ENCODE assay signal across 1 cellular context in the genomic region with DNA sequence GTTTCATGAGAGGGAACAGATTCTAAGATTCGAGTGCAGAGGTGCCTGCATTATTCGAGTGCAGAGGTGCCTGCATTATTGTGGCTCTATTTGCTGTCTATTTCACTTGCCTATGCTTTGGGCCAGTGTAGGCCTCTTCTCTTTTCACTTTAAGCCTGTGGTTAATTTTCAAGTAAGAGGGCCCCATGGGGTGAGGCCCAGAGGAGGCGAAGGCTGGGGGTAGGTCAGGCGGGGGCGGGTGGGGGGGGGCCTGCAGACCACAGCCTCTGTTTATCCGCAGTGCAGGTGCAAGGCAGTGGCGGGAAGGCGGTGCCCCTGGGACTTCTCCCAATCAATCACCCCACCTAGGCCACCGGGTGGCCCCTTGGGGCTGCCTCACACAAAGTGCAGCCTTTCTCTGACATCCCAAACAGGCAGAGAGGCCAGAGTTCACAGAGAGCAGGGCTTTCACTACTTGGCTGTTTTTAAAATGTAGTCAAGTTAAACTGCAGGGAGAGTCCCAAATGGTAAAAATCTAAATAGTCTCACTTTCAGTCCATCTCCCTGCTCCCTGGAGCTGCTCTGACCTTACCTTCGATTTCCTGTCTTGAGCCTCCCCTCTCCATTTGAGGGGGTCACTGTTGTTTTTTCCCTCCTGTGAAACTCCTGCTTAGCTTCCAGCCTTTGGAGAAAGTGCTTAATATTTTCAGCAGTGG.
A peak's percentile ranks its signal among the peaks of the same experiment; 100 is the strongest.
TF ChIP-seq lines count a peak whose summit lies in the region.

No MANE protein-coding gene starts in this region.

TF ChIP-seq in GM12878, 131 proteins besides CTCF, POLR2A, EP300 and RAD21 (continued from another document and continues in another):
- TF ChIP-seq, protein P1, sequence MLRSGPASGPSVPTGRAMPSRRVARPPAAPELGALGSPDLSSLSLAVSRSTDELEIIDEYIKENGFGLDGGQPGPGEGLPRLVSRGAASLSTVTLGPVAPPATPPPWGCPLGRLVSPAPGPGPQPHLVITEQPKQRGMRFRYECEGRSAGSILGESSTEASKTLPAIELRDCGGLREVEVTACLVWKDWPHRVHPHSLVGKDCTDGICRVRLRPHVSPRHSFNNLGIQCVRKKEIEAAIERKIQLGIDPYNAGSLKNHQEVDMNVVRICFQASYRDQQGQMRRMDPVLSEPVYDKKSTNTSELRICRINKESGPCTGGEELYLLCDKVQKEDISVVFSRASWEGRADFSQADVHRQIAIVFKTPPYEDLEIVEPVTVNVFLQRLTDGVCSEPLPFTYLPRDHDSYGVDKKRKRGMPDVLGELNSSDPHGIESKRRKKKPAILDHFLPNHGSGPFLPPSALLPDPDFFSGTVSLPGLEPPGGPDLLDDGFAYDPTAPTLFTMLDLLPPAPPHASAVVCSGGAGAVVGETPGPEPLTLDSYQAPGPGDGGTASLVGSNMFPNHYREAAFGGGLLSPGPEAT (IDR thresholded peaks at IDR 0.05; ENCODE audit: low read depth) = peak; percentile 74
- TF ChIP-seq, protein P2, sequence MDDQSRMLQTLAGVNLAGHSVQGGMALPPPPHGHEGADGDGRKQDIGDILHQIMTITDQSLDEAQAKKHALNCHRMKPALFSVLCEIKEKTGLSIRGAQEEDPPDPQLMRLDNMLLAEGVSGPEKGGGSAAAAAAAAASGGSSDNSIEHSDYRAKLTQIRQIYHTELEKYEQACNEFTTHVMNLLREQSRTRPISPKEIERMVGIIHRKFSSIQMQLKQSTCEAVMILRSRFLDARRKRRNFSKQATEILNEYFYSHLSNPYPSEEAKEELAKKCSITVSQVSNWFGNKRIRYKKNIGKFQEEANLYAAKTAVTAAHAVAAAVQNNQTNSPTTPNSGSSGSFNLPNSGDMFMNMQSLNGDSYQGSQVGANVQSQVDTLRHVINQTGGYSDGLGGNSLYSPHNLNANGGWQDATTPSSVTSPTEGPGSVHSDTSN (IDR thresholded peaks at IDR 0.05; ENCODE audit: insufficient replicate concordance, low read depth, low read length) = peak; percentile 86
- TF ChIP-seq PRDM15 (CRISPR knock-in tag; IDR thresholded peaks at IDR 0.05) (no peak), BACH1 (IDR thresholded peaks at IDR 0.05; ENCODE audit: borderline replicate concordance) (no peak), RUNX3 (IDR thresholded peaks at IDR 0.05; ENCODE audit: low read length) (peak; percentile 88), MEF2B (IDR thresholded peaks at IDR 0.05; ENCODE audit: partially characterized antibody, poor library complexity, severe bottlenecking) (peak; percentile 95), SIX5 (IDR thresholded peaks at IDR 0.05; ENCODE audit: low read depth, low read length, severe bottlenecking) (no peak), GATAD2B (conservative IDR thresholded peaks at IDR 0.05; ENCODE audit: low read depth) (peak; percentile 72; the same call in 1 of the 2 replicates), ETV6 (conservative IDR thresholded peaks at IDR 0.05 in 1 of 2, IDR thresholded peaks at IDR 0.05 in 1 of 2; ENCODE audit: borderline replicate concordance in 1 of 2, low read depth in 1 of 2) (no peak), RBBP5 (conservative IDR thresholded peaks at IDR 0.05) (no peak), ASH2L (IDR thresholded peaks at IDR 0.05; ENCODE audit: borderline replicate concordance, low read depth) (peak; percentile 83; the same call in 1 of the 2 replicates), SPI1 (IDR thresholded peaks at IDR 0.05; ENCODE audit: borderline replicate concordance, insufficient read depth, low read depth, low read length) (0 out of 2 replicates have a peak, but pooled peaks have one; percentile 9), KAT2A (conservative IDR thresholded peaks at IDR 0.05; ENCODE audit: control insufficient read depth, low read depth, low read length) (no peak), RB1 (IDR thresholded peaks at IDR 0.05; ENCODE audit: borderline replicate concordance) (peak; percentile 66; the same call in 1 of the 2 replicates), BCL11A (IDR thresholded peaks at IDR 0.05; ENCODE audit: low read depth, low read length) (peak; percentile 55; the same call in 1 of the 2 replicates), ATF7 (IDR thresholded peaks at IDR 0.05; ENCODE audit: low read depth) (peak; percentile 34; the same call in 1 of the 2 replicates), NR2F1 (conservative IDR thresholded peaks at IDR 0.05) (peak; percentile 99), HDAC2 (IDR thresholded peaks at IDR 0.05) (no peak), EED (IDR thresholded peaks at IDR 0.05; ENCODE audit: low read depth) (peak; percentile 72), ATF2 (IDR thresholded peaks at IDR 0.05; ENCODE audit: low read length) (peak; percentile 30; the same call in 1 of the 2 replicates), NFXL1 (IDR thresholded peaks at IDR 0.05; ENCODE audit: borderline replicate concordance) (no peak), BRCA1 (IDR thresholded peaks at IDR 0.05; ENCODE audit: low read depth, low read length) (no peak), ZNF384 (IDR thresholded peaks at IDR 0.05; ENCODE audit: borderline replicate concordance, low read depth, low read length) (no peak), SKIL (IDR thresholded peaks at IDR 0.05; ENCODE audit: low read depth, poor library complexity, severe bottlenecking) (peak; percentile 72), TAF1 (IDR thresholded peaks at IDR 0.05; ENCODE audit: borderline replicate concordance, low read depth, low read length) (peak; percentile 7; the same call in 1 of the 2 replicates), STAT3 (IDR thresholded peaks at IDR 0.05; ENCODE audit: low read depth, low read length) (no peak), SREBF2 (IDR thresholded peaks at IDR 0.05; ENCODE audit: low read length) (no peak), CHD2 (IDR thresholded peaks at IDR 0.05; ENCODE audit: borderline replicate concordance, low read depth, low read length) (peak; percentile 59; the same call in 1 of the 2 replicates), FOXM1 (IDR thresholded peaks at IDR 0.05; ENCODE audit: low read depth, low read length) (peak; percentile 33; the same call in 1 of the 2 replicates), NR2C2 (IDR thresholded peaks at IDR 0.05; ENCODE audit: borderline replicate concordance, control insufficient read depth, insufficient read length, low read depth) (no peak), NR2C1 (IDR thresholded peaks at IDR 0.05) (peak; percentile 75), SP1 (IDR thresholded peaks at IDR 0.05; ENCODE audit: low read depth, low read length) (peak; percentile 71)
- TF ChIP-seq, protein P3, sequence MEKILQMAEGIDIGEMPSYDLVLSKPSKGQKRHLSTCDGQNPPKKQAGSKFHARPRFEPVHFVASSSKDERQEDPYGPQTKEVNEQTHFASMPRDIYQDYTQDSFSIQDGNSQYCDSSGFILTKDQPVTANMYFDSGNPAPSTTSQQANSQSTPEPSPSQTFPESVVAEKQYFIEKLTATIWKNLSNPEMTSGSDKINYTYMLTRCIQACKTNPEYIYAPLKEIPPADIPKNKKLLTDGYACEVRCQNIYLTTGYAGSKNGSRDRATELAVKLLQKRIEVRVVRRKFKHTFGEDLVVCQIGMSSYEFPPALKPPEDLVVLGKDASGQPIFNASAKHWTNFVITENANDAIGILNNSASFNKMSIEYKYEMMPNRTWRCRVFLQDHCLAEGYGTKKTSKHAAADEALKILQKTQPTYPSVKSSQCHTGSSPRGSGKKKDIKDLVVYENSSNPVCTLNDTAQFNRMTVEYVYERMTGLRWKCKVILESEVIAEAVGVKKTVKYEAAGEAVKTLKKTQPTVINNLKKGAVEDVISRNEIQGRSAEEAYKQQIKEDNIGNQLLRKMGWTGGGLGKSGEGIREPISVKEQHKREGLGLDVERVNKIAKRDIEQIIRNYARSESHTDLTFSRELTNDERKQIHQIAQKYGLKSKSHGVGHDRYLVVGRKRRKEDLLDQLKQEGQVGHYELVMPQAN (conservative IDR thresholded peaks at IDR 0.05) = no peak
- TF ChIP-seq, protein P4, sequence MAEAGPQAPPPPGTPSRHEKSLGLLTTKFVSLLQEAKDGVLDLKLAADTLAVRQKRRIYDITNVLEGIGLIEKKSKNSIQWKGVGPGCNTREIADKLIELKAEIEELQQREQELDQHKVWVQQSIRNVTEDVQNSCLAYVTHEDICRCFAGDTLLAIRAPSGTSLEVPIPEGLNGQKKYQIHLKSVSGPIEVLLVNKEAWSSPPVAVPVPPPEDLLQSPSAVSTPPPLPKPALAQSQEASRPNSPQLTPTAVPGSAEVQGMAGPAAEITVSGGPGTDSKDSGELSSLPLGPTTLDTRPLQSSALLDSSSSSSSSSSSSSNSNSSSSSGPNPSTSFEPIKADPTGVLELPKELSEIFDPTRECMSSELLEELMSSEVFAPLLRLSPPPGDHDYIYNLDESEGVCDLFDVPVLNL (IDR thresholded peaks at IDR 0.05; ENCODE audit: low read depth, low read length) = no peak
- TF ChIP-seq, protein P5, sequence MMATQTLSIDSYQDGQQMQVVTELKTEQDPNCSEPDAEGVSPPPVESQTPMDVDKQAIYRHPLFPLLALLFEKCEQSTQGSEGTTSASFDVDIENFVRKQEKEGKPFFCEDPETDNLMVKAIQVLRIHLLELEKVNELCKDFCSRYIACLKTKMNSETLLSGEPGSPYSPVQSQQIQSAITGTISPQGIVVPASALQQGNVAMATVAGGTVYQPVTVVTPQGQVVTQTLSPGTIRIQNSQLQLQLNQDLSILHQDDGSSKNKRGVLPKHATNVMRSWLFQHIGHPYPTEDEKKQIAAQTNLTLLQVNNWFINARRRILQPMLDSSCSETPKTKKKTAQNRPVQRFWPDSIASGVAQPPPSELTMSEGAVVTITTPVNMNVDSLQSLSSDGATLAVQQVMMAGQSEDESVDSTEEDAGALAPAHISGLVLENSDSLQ (IDR thresholded peaks at IDR 0.05) = peak; percentile 90
- TF ChIP-seq, protein P6, sequence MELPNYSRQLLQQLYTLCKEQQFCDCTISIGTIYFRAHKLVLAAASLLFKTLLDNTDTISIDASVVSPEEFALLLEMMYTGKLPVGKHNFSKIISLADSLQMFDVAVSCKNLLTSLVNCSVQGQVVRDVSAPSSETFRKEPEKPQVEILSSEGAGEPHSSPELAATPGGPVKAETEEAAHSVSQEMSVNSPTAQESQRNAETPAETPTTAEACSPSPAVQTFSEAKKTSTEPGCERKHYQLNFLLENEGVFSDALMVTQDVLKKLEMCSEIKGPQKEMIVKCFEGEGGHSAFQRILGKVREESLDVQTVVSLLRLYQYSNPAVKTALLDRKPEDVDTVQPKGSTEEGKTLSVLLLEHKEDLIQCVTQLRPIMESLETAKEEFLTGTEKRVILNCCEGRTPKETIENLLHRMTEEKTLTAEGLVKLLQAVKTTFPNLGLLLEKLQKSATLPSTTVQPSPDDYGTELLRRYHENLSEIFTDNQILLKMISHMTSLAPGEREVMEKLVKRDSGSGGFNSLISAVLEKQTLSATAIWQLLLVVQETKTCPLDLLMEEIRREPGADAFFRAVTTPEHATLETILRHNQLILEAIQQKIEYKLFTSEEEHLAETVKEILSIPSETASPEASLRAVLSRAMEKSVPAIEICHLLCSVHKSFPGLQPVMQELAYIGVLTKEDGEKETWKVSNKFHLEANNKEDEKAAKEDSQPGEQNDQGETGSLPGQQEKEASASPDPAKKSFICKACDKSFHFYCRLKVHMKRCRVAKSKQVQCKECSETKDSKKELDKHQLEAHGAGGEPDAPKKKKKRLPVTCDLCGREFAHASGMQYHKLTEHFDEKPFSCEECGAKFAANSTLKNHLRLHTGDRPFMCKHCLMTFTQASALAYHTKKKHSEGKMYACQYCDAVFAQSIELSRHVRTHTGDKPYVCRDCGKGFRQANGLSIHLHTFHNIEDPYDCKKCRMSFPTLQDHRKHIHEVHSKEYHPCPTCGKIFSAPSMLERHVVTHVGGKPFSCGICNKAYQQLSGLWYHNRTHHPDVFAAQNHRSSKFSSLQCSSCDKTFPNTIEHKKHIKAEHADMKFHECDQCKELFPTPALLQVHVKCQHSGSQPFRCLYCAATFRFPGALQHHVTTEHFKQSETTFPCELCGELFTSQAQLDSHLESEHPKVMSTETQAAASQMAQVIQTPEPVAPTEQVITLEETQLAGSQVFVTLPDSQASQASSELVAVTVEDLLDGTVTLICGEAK (IDR thresholded peaks at IDR 0.05; ENCODE audit: borderline replicate concordance) = no peak
